In genomic region chr19:13887529-13887928, GRCh38 we compare ENCODE assay signal across 11 cellular contexts. TPM values are rescaled to one million over a fixed set of nuclear protein-coding genes. Genes with fewer than 3 reads are reported as not detected.
DNase-seq lines count a peak whose midpoint lies in the region; ATAC-seq and TF ChIP-seq lines count a peak whose summit lies in the region.
"Had no signal": no experiment of that assay in that cellular context is flagged by ENCODE, and none has a peak within 500 bp of the region (broad histone marks: within the 10 kb centered on the region; RNA-seq: fewer than 3 reads in every experiment).

No MANE protein-coding gene starts in this region.

- no peaks in the 10 kb centered on the region for H3K36me3 ChIP-seq in H7 (replicated peaks; ENCODE audit: control insufficient read depth, insufficient read depth, low read length)
- H3K36me3 ChIP-seq: SJSA1 had no signal

- peak; percentile 72 for DNase-seq in AG10803 (ENCODE audit: low read depth)
- DNase-seq in NCI-H526 (lab: John Stamatoyannopoulos, UW), result peak; percentile 36 to 78
- peak; percentile 45 for DNase-seq in fibroblast of peridontal ligament (ENCODE audit: extremely low read depth)
- no peak for DNase-seq in HuH-7.5 (ENCODE audit: low spot score)
- no peak for DNase-seq in H7
- DNase-seq: activated CD4-positive, alpha-beta T cell treated with anti-CD3 and anti-CD28 coated beads, Interleukin-2, amount 50 U/mL, for 4 hours; erythroblast had no signal

- H3K4me3 ChIP-seq in AG10803 (ENCODE audit: low read length) (no peak overlapping the region), H7 (ENCODE audit: insufficient read depth, low read depth, low read length) (no peak overlapping the region)
- H3K4me3 ChIP-seq: SJSA1 had no signal

- H3K27me3 ChIP-seq in H7 (ENCODE audit: control insufficient read depth, insufficient read depth, low read length), result no peaks in the 10 kb centered on the region
- H3K27me3 ChIP-seq: SJSA1 had no signal

- TF ChIP-seq CTCF in AG10803 (conservative IDR thresholded peaks at IDR 0.05; ENCODE audit: low read length), result no peak

- ATAC-seq in GM21526 (IDR thresholded peaks at IDR 0.05; ENCODE audit: low FRiP score, unreplicated experiment), result no peak

RNA-seq across cellular contexts. Expression of gene NANOS3, which starts 10.6 kb away (rescaled TPM):
- not detected in 2 replicates for total RNA-seq in H7 (2014; rRNA removed; shearing (Covaris generic))
- total RNA-seq: B cell, pulmonary artery endothelial cell had no signal

RNA-seq across cellular contexts. Expression of gene BRME1, which starts 18.4 kb away (rescaled TPM):
- total RNA-seq in H7 (2014; rRNA removed; shearing (Covaris generic)), result 3.4 and 4.1 TPM in 2 replicates

RNA-seq across cellular contexts. Expression of gene CC2D1A, which starts 18.5 kb away (rescaled TPM):
- 22.8 and 25.0 TPM in 2 replicates for total RNA-seq in H7 (2014; rRNA removed; shearing (Covaris generic))

RNA-seq across cellular contexts. Expression of gene PODNL1, which starts 50.7 kb away (rescaled TPM):
- 0.07 and 0.10 TPM in 2 replicates for total RNA-seq in H7 (2014; rRNA removed; shearing (Covaris generic))
- total RNA-seq: B cell had no signal

Comparison
In these comparisons a context has a peak if more than half of its experiments do, and no peak if none do; other contexts are left out.
1. DNase-seq: peak in AG10803 (single experiment), NCI-H526 (2 of 2) and fibroblast of peridontal ligament (single experiment); none in HuH-7.5 (single experiment) and H7 (single experiment).